27 cellular contexts compared by ENCODE assay signal in the genomic region with DNA sequence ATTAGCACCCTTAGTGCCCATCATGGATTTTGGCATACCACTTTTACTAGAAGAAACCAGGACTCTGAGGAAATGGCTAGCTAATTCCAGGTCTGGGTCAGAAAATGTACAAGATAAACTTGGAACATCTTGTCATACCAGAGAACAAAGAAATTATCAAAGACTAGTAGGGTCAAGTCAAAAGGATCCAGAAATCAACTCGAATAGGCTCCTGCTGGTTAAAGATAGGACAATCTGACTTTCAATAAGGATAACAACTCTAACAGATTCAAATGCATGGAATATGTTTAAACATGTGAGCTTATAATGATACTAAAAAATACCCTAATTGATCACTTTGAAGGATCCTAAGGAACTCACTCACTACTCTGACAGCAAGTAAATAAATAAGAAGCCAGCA.
"Had no signal": no experiment of that assay in that cellular context is flagged by ENCODE, and none has a peak within 500 bp of the region (broad histone marks: within the 10 kb centered on the region; RNA-seq: fewer than 3 reads in every experiment).

No MANE protein-coding gene starts in this region.

- H3K4me2 ChIP-seq: hepatocyte, smooth muscle cell had no signal

- DNase-seq: kidney glomerular epithelial cell; left cardiac atrium; lower lobe of right lung; mammary epithelial cell; mesenchymal stem cell; naive B cell; natural killer cell; nephron progenitor cell; ovary; right lobe of liver; stimulated activated CD4-positive, alpha-beta T cell treated with anti-CD3 and anti-CD28 coated beads, Interleukin-1b, Interleukin-23, amount 100 ng/mL, for 48 hours; stimulated activated CD4-positive, alpha-beta T cell treated with anti-CD3 and anti-CD28 coated beads, Interleukin-2, amount 100 ng/mL, for 48 hours; stimulated activated CD4-positive, alpha-beta T cell treated with anti-CD3 and anti-CD28 coated beads, Interleukin-4, amount 100 ng/mL, for 4 hours; stimulated activated CD8-positive, alpha-beta memory T cell treated with anti-CD3 and anti-CD28 coated beads, Interleukin-4, amount 100 ng/mL, for 48 hours; stimulated activated naive CD4-positive, alpha-beta T cell treated with Interleukin-2 at 50 U/mL for 16 hours; stimulated activated naive CD8-positive, alpha-beta T cell treated with anti-CD3 and anti-CD28 coated beads, Interleukin-15, amount 100 ng/mL, for 72 hours; testis; thyroid gland; transverse colon; upper lobe of left lung had no signal

- H3K4me3 ChIP-seq: hepatocyte, lower lobe of right lung, ovary, right atrium auricular region, right lobe of liver, smooth muscle cell, testis, thyroid gland, transverse colon, upper lobe of left lung, vagina had no signal

- H3K36me3 Mint-ChIP-seq: naive B cell; natural killer cell; stimulated activated memory B cell treated with anti-CD40 and anti-IgM and Interleukin-4, amounts not matched to agents 10 μg/mL and 1 μg/mL and 100 μg/mL, for 72 hours had no signal

- H3K36me3 ChIP-seq: lower lobe of right lung, ovary, right atrium auricular region, right lobe of liver, thyroid gland, transverse colon, upper lobe of left lung, vagina had no signal

- ATAC-seq: left cardiac atrium; left lobe of liver; lower lobe of right lung; natural killer cell; right lobe of liver; stimulated activated memory B cell treated with anti-CD40 and anti-IgM and Interleukin-4, amounts not matched to agents 10 μg/mL and 1 μg/mL and 100 μg/mL, for 72 hours; stimulated activated naive CD8-positive, alpha-beta T cell treated with anti-CD3 and anti-CD28 coated beads, Interleukin-15, amount 100 ng/mL, for 72 hours had no signal

- H3K27ac ChIP-seq: hepatocyte, lower lobe of right lung, ovary, right atrium auricular region, right lobe of liver, testis, thyroid gland, transverse colon, upper lobe of left lung, vagina had no signal

- H3K27ac Mint-ChIP-seq: naive B cell; natural killer cell; nephron progenitor cell; stimulated activated naive CD8-positive, alpha-beta T cell treated with anti-CD3 and anti-CD28 coated beads, Interleukin-15, amount 100 ng/mL, for 72 hours had no signal

- H3K4me3 Mint-ChIP-seq: naive B cell; natural killer cell; nephron progenitor cell; stimulated activated memory B cell treated with anti-CD40 and anti-IgM and Interleukin-4, amounts not matched to agents 10 μg/mL and 1 μg/mL and 100 μg/mL, for 72 hours; stimulated activated naive CD8-positive, alpha-beta T cell treated with anti-CD3 and anti-CD28 coated beads, Interleukin-15, amount 100 ng/mL, for 72 hours had no signal

- H3K9me3 Mint-ChIP-seq: naive B cell; natural killer cell; nephron progenitor cell; stimulated activated memory B cell treated with anti-CD40 and anti-IgM and Interleukin-4, amounts not matched to agents 10 μg/mL and 1 μg/mL and 100 μg/mL, for 72 hours; stimulated activated naive CD8-positive, alpha-beta T cell treated with anti-CD3 and anti-CD28 coated beads, Interleukin-15, amount 100 ng/mL, for 72 hours had no signal

- H3K4me1 ChIP-seq: right lobe of liver, thyroid gland had no signal

- H3K27me3 Mint-ChIP-seq: naive B cell; progenitor cell of endocrine pancreas; stimulated activated memory B cell treated with anti-CD40 and anti-IgM and Interleukin-4, amounts not matched to agents 10 μg/mL and 1 μg/mL and 100 μg/mL, for 72 hours; stimulated activated naive CD8-positive, alpha-beta T cell treated with anti-CD3 and anti-CD28 coated beads, Interleukin-15, amount 100 ng/mL, for 72 hours had no signal

- H2AFZ ChIP-seq: hepatocyte had no signal

- H3K9me3 ChIP-seq: lower lobe of right lung, ovary, right atrium auricular region, right lobe of liver, testis, thyroid gland, transverse colon, upper lobe of left lung, vagina had no signal

- H3K27me3 ChIP-seq: hepatocyte, ovary, right atrium auricular region, right lobe of liver, testis, thyroid gland, transverse colon, upper lobe of left lung, vagina had no signal
